12 cellular contexts compared by ENCODE assay signal in genomic region chr5:10301842-10302610, GRCh38. TPM values are rescaled to one million over a fixed set of nuclear protein-coding genes. Genes with fewer than 3 reads are reported as not detected.
DNase-seq lines count a peak whose midpoint lies in the region; ATAC-seq lines count a peak whose summit lies in the region.
"Had no signal": no experiment of that assay in that cellular context is flagged by ENCODE, and none has a peak within 500 bp of the region (broad histone marks: within the 10 kb centered on the region; RNA-seq: fewer than 3 reads in every experiment).

No MANE protein-coding gene starts in this region.

- no peaks in the 10 kb centered on the region for H3K36me3 Mint-ChIP-seq in stimulated activated effector memory CD8-positive, alpha-beta T cell treated with anti-CD3 and anti-CD28 coated beads, Interleukin-12 subunit alpha, Interleukin-12 subunit beta, amount 100 ng/mL, for 72 hours

- no peak overlapping the region for H4K8ac ChIP-seq in mesendoderm (ENCODE audit: low read depth, low read length)

- no peaks in the 10 kb centered on the region for H3K9me3 Mint-ChIP-seq in stimulated activated effector memory CD8-positive, alpha-beta T cell treated with anti-CD3 and anti-CD28 coated beads, Interleukin-12 subunit alpha, Interleukin-12 subunit beta, amount 100 ng/mL, for 72 hours

- H3K4me2 ChIP-seq in mesendoderm (ENCODE audit: low read length) = no peak overlapping the region

- H2BK5ac ChIP-seq in mesendoderm (ENCODE audit: low read length) = no peak overlapping the region

- no peak overlapping the region for H3K27ac ChIP-seq in mesendoderm (ENCODE audit: low read depth, low read length)
- H3K27ac ChIP-seq: uterus had no signal

- H2BK120ac ChIP-seq in mesendoderm (ENCODE audit: low read depth, low read length) = no peak overlapping the region

- peaks cover 2% of the 10 kb centered on the region for H3K4me1 ChIP-seq in mesendoderm (ENCODE audit: control insufficient read depth, low read depth, low read length)
- H3K4me1 ChIP-seq: BE2C, uterus had no signal

- no peak overlapping the region for H3K4ac ChIP-seq in mesendoderm (ENCODE audit: low read depth, low read length)

- DNase-seq in AG08396 (ENCODE audit: low spot score) (peak; percentile 31), NCI-H2196 treated with DMSO at 0.1 percent for 48 hours (lab: John Stamatoyannopoulos, UW; ENCODE audit: unreplicated experiment) (peak; percentile 71), dermis blood vessel endothelial cell (peak; percentile 5), mucosa of gallbladder (ENCODE audit: low spot score) (peak; percentile 94), occipital lobe (lab: John Stamatoyannopoulos, UW) (no peak), dedifferentiated amniotic fluid mesenchymal stem cell (ENCODE audit: extremely low spot score) (no peak), mesendoderm (no peak)
- DNase-seq in stimulated activated effector memory CD8-positive, alpha-beta T cell treated with anti-CD3 and anti-CD28 coated beads, Interleukin-12 subunit alpha, Interleukin-12 subunit beta, amount 100 ng/mL, for 72 hours (ENCODE audit: low spot score in 2 of 2) = no peak
- DNase-seq: BE2C; stimulated activated CD4-positive, alpha-beta T cell treated with anti-CD3 and anti-CD28 coated beads, Interleukin-1b, Interleukin-23, amount 100 ng/mL, for 48 hours; T-helper 2 cell had no signal

- H3K27ac Mint-ChIP-seq in stimulated activated effector memory CD8-positive, alpha-beta T cell treated with anti-CD3 and anti-CD28 coated beads, Interleukin-12 subunit alpha, Interleukin-12 subunit beta, amount 100 ng/mL, for 72 hours = no peak overlapping the region

- no CpG with 5 or more reads among the region's 11 CpGs for WGBS in mesendoderm (ENCODE audit: extremely low coverage, insufficient coverage, low lambda C conversion rate)

- no peak for ATAC-seq in stimulated activated effector memory CD8-positive, alpha-beta T cell treated with anti-CD3 and anti-CD28 coated beads, Interleukin-12 subunit alpha, Interleukin-12 subunit beta, amount 100 ng/mL, for 72 hours

- no peak overlapping the region for H2AK5ac ChIP-seq in mesendoderm (ENCODE audit: low read length)

- H2BK15ac ChIP-seq in mesendoderm (replicated peaks; ENCODE audit: low read depth) = no peak overlapping the region

- H3K79me2 ChIP-seq in mesendoderm (ENCODE audit: control insufficient read depth, insufficient read depth, low read length) = no peaks in the 10 kb centered on the region

- no peak overlapping the region for H3K18ac ChIP-seq in mesendoderm (ENCODE audit: low read length)

- H3K56ac ChIP-seq in mesendoderm (ENCODE audit: low read length) = no peak overlapping the region

- no peak overlapping the region for H4K5ac ChIP-seq in mesendoderm (ENCODE audit: low read length)

- H3K4me3 ChIP-seq in mesendoderm (ENCODE audit: low read length) = no peak overlapping the region
- H3K4me3 ChIP-seq: uterus had no signal

- H3K79me1 ChIP-seq in mesendoderm (ENCODE audit: low read length) = no peaks in the 10 kb centered on the region

- H3K23ac ChIP-seq in mesendoderm (ENCODE audit: low read length) = no peak overlapping the region

- H3K4me1 Mint-ChIP-seq in stimulated activated effector memory CD8-positive, alpha-beta T cell treated with anti-CD3 and anti-CD28 coated beads, Interleukin-12 subunit alpha, Interleukin-12 subunit beta, amount 100 ng/mL, for 72 hours = no peaks in the 10 kb centered on the region

- no peak overlapping the region for H3K9ac ChIP-seq in mesendoderm (ENCODE audit: low read length)

- no peaks in the 10 kb centered on the region for H3K27me3 ChIP-seq in mesendoderm (ENCODE audit: insufficient read depth, low read length, poor library complexity)
- H3K27me3 ChIP-seq: BE2C, uterus had no signal

- H3K36me3 ChIP-seq in mesendoderm (ENCODE audit: control insufficient read depth, insufficient read depth, low read length) = no peaks in the 10 kb centered on the region
- H3K36me3 ChIP-seq: BE2C, uterus had no signal

- no peak overlapping the region for H3K4me3 Mint-ChIP-seq in stimulated activated effector memory CD8-positive, alpha-beta T cell treated with anti-CD3 and anti-CD28 coated beads, Interleukin-12 subunit alpha, Interleukin-12 subunit beta, amount 100 ng/mL, for 72 hours

RNA-seq across cellular contexts. Expression of gene CMBL, which starts 5.7 kb away (rescaled TPM):
- total RNA-seq in dermis blood vessel endothelial cell (3.6 and 6.3 TPM in 2 replicates), mucosa of gallbladder (90.1 TPM), occipital lobe (3.9 TPM)
- 9.7 TPM for polyA plus RNA-seq in mesendoderm (2013, experiment 1 of 2)
- 10.1 TPM for polyA plus RNA-seq in mesendoderm (2013, experiment 2 of 2)

RNA-seq across cellular contexts. Expression of gene MARCHF6, which starts 51.5 kb away (rescaled TPM):
- 63.8 and 116 TPM in 2 replicates for total RNA-seq in dermis blood vessel endothelial cell
- 163 TPM for total RNA-seq in mucosa of gallbladder
- total RNA-seq in occipital lobe = 245 TPM
- 33.4 TPM for polyA plus RNA-seq in mesendoderm (2013, experiment 1 of 2)
- 31.1 TPM for polyA plus RNA-seq in mesendoderm (2013, experiment 2 of 2)

RNA-seq across cellular contexts. Expression of gene CCT5, which starts 51.9 kb away (rescaled TPM):
- total RNA-seq in dermis blood vessel endothelial cell (663 and 731 TPM in 2 replicates), mucosa of gallbladder (133 TPM), occipital lobe (271 TPM)
- polyA plus RNA-seq in mesendoderm (2013, experiment 1 of 2) = 405 TPM
- 399 TPM for polyA plus RNA-seq in mesendoderm (2013, experiment 2 of 2)

RNA-seq across cellular contexts. Expression of gene ATPSCKMT, which starts 52.3 kb away (rescaled TPM):
- 28.3 and 35.9 TPM in 2 replicates for total RNA-seq in dermis blood vessel endothelial cell
- total RNA-seq in mucosa of gallbladder = 26.8 TPM
- 44.0 TPM for total RNA-seq in occipital lobe
- polyA plus RNA-seq in mesendoderm (2013, experiment 1 of 2) = 10.8 TPM
- 10.6 TPM for polyA plus RNA-seq in mesendoderm (2013, experiment 2 of 2)

Comparison
In these comparisons a context has a peak if more than half of its experiments do, and no peak if none do; other contexts are left out.
1. DNase-seq: peak in AG08396 (single experiment), NCI-H2196 treated with DMSO at 0.1 percent for 48 hours (single experiment), dermis blood vessel endothelial cell (single experiment) and mucosa of gallbladder (single experiment); none in occipital lobe (single experiment), dedifferentiated amniotic fluid mesenchymal stem cell (single experiment), mesendoderm (single experiment) and stimulated activated effector memory CD8-positive, alpha-beta T cell treated with anti-CD3 and anti-CD28 coated beads, Interleukin-12 subunit alpha, Interleukin-12 subunit beta, amount 100 ng/mL, for 72 hours (0 of 2).
2. RNA of gene CMBL, which starts 5.7 kb away (total RNA-seq): 90.1 TPM in mucosa of gallbladder (single experiment); 3.9 TPM in occipital lobe (single experiment) and 3.6 to 6.3 TPM in dermis blood vessel endothelial cell; every median in the first group is over 10 times any median in the second.